In genomic region chr9:3506164-3506563, GRCh38 we compare ENCODE assay signal across 27 cellular contexts.
"Had no signal": no experiment of that assay in that cellular context is flagged by ENCODE, and none has a peak within 500 bp of the region (broad histone marks: within the 10 kb centered on the region; RNA-seq: fewer than 3 reads in every experiment).

No MANE protein-coding gene starts in this region.

- ATAC-seq: K562, Right ventricle myocardium inferior, SK-N-SH treated with all-trans-retinoic acid at 6 μM for 48 hours had no signal

- H3K4me2 ChIP-seq: PC-9 had no signal

- H3K4me3 ChIP-seq: ascending aorta, cardiac muscle cell, K562, PC-9 had no signal

- H3K4me3 Mint-ChIP-seq: activated B cell treated with CpG ODN at 0.5 μM for 24 hours; activated CD4-positive, alpha-beta memory T cell treated with anti-CD3 and anti-CD28 coated beads, Interleukin-2, amount 10 ng/mL, durations not matched to agents 7 days and 5 days; activated naive CD8-positive, alpha-beta T cell; central memory CD8-positive, alpha-beta T cell; T-cell had no signal

- H3K4me1 ChIP-seq: ascending aorta had no signal

- H3K27me3 Mint-ChIP-seq: activated B cell treated with CpG ODN at 0.5 μM for 24 hours; activated CD4-positive, alpha-beta memory T cell treated with anti-CD3 and anti-CD28 coated beads, Interleukin-2, amount 10 ng/mL, durations not matched to agents 7 days and 5 days; activated naive CD8-positive, alpha-beta T cell; central memory CD8-positive, alpha-beta T cell; T-cell had no signal

- DNase-seq: activated B cell treated with CpG ODN at 0.5 μM for 24 hours; activated CD4-positive, alpha-beta memory T cell treated with anti-CD3 and anti-CD28 coated beads, Interleukin-2, amount 10 ng/mL, durations not matched to agents 7 days and 5 days; activated CD4-positive, alpha-beta T cell treated with anti-CD3 and anti-CD28 coated beads for 1 hour; activated CD4-positive, alpha-beta T cell treated with anti-CD3 and anti-CD28 coated beads for 48 hours; activated CD8-positive, alpha-beta memory T cell treated with anti-CD3 and anti-CD28 coated beads, Interleukin-2, amount 50 U/mL, for 48 hours; activated effector memory CD4-positive, alpha-beta T cell treated with Interleukin-2 at 50 U/mL for 16 hours; activated T-cell treated with anti-CD3 and anti-CD28 coated beads, Interleukin-2, amount 50 U/mL, for 48 hours; amniotic stem cell; NCI-H1092 treated with DMSO at 0.1 percent for 48 hours; NCI-H1417 treated with DMSO at 0.1 percent for 48 hours; NCI-H187 treated with DMSO at 0.1 percent for 48 hours; NCI-H226; NCI-H524 treated with DMSO at 0.1 percent for 48 hours; PC-9; SIG-M5; T-cell; T-helper 2 cell; T-helper 9 cell had no signal

- H3K9me3 ChIP-seq: ascending aorta had no signal

- H3K27ac Mint-ChIP-seq: activated CD4-positive, alpha-beta memory T cell treated with anti-CD3 and anti-CD28 coated beads, Interleukin-2, amount 10 ng/mL, durations not matched to agents 7 days and 5 days had no signal

- H2AFZ ChIP-seq: PC-9 had no signal

- H3K27me3 ChIP-seq: ascending aorta, cardiac muscle cell had no signal

- H3K9me3 Mint-ChIP-seq: activated B cell treated with CpG ODN at 0.5 μM for 24 hours; activated CD4-positive, alpha-beta memory T cell treated with anti-CD3 and anti-CD28 coated beads, Interleukin-2, amount 10 ng/mL, durations not matched to agents 7 days and 5 days; central memory CD8-positive, alpha-beta T cell; T-cell had no signal

- H3K36me3 ChIP-seq: ascending aorta, cardiac muscle cell had no signal

- H3K27ac ChIP-seq: ascending aorta, cardiac muscle cell, PC-9, RWPE1, VCaP had no signal
